ENCODE assay signal across 39 cellular contexts in the genomic region with DNA sequence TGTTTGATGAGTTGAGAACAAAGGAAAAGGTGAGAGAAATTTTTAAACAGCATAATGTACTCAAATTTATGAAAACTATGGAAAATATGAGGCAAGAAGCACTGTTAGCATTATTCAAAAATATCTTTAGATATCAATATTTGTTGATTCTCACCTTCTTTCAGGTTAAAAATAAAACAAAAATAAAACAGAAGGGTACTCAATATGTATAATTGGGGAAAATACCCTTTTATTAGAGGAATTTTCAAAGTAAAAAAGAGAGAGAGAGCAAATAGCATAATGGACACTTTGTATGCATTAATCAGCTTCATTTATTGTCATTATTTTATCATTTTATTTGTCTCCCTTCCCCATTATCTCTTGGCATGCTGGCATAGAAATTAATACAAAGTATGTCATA.
"Had no signal": no experiment of that assay in that cellular context is flagged by ENCODE, and none has a peak within 500 bp of the region (broad histone marks: within the 10 kb centered on the region; RNA-seq: fewer than 3 reads in every experiment).

No MANE protein-coding gene starts in this region.

- H3K9me3 ChIP-seq: ascending aorta, body of pancreas, breast epithelium had no signal

- H3K4me3 ChIP-seq: adrenal gland, ascending aorta, body of pancreas, breast epithelium, cardiac muscle cell had no signal

- H3K27ac ChIP-seq: adrenal gland, ascending aorta, brain microvascular endothelial cell, breast epithelium, cardiac muscle cell had no signal

- FAIRE-seq: astrocyte, bronchial epithelial cell had no signal

- H3K27me3 Mint-ChIP-seq: activated naive CD4-positive, alpha-beta T cell treated with anti-CD3 and anti-CD28 coated beads, Interleukin-2, amount 10 ng/mL, durations not matched to agents 7 days and 5 days; activated naive CD8-positive, alpha-beta T cell; activated naive CD8-positive, alpha-beta T cell treated with anti-CD3 and anti-CD28 coated beads for 36 hours; activated T-helper 17 cell treated with anti-CD3 and anti-CD28 coated beads, Interleukin-2, amount 50 U/mL, for 72 hours; brain; central memory CD8-positive, alpha-beta T cell had no signal

- H3K27ac Mint-ChIP-seq: activated naive CD4-positive, alpha-beta T cell treated with anti-CD3 and anti-CD28 coated beads for 36 hours; activated naive CD4-positive, alpha-beta T cell treated with anti-CD3 and anti-CD28 coated beads, Interleukin-2, amount 10 ng/mL, durations not matched to agents 7 days and 5 days; activated naive CD4-positive, alpha-beta T cell treated with anti-CD3 and anti-CD28 coated beads, Interleukin-2, amount 50 U/mL, for 24 hours; activated naive CD4-positive, alpha-beta T cell treated with anti-CD3 and anti-CD28 coated beads, Interleukin-2, amount 50 U/mL, for 72 hours; activated naive CD8-positive, alpha-beta T cell; activated naive CD8-positive, alpha-beta T cell treated with anti-CD3 and anti-CD28 coated beads, Interleukin-2, amount 10 ng/mL, durations not matched to agents 7 days and 5 days; activated naive CD8-positive, alpha-beta T cell treated with anti-CD3 and anti-CD28 coated beads, Interleukin-2, amount 50 U/mL, for 24 hours; activated T-cell treated with anti-CD3 and anti-CD28 coated beads, Interleukin-2, amount 50 U/mL, for 72 hours; activated T-helper 1 cell treated with anti-CD3 and anti-CD28 coated beads, Interleukin-12 subunit alpha, Interleukin-12 subunit beta, Interleukin-2, Interleukin-4 antibody, amounts not matched to agents 30 ng/mL and 10 ng/mL and 1 ng/mL, durations not matched to agents 14 hours and 24 hours and 36 hours; brain had no signal

- H3K36me3 ChIP-seq: adrenal gland, ascending aorta, brain microvascular endothelial cell, breast epithelium, cardiac muscle cell had no signal

- DNase-seq: activated effector memory CD4-positive, alpha-beta T cell treated with anti-CD3 and anti-CD28 coated beads, Interleukin-2, amount 50 U/mL, for 16 hours; activated effector memory CD4-positive, alpha-beta T cell treated with Interleukin-2 at 50 U/mL for 16 hours; activated gamma-delta T cell; activated gamma-delta T cell treated with Interleukin-2 at 50 U/mL for 16 hours; activated naive CD4-positive, alpha-beta T cell; activated naive CD4-positive, alpha-beta T cell treated with anti-CD3 and anti-CD28 coated beads for 36 hours; activated naive CD4-positive, alpha-beta T cell treated with anti-CD3 and anti-CD28 coated beads, Interleukin-2, amount 10 ng/mL, durations not matched to agents 7 days and 5 days; activated naive CD4-positive, alpha-beta T cell treated with anti-CD3 and anti-CD28 coated beads, Interleukin-2, amount 50 U/mL, for 16 hours; activated naive CD4-positive, alpha-beta T cell treated with Interleukin-2 at 50 U/mL for 16 hours; activated naive CD8-positive, alpha-beta T cell treated with anti-CD3 and anti-CD28 coated beads for 36 hours; activated naive CD8-positive, alpha-beta T cell treated with anti-CD3 and anti-CD28 coated beads, Interleukin-2, amount 10 ng/mL, durations not matched to agents 7 days and 5 days; activated naive CD8-positive, alpha-beta T cell treated with anti-CD3 and anti-CD28 coated beads, Interleukin-2, amount 50 U/mL, for 24 hours; activated T-cell treated with anti-CD3 and anti-CD28 coated beads, Interleukin-2, amount 50 U/mL, for 1 hour; activated T-cell treated with anti-CD3 and anti-CD28 coated beads, Interleukin-2, amount 50 U/mL, for 24 hours; activated T-cell treated with anti-CD3 and anti-CD28 coated beads, Interleukin-2, amount 50 U/mL, for 4 hours; activated T-cell treated with anti-CD3 and anti-CD28 coated beads, Interleukin-2, amount 50 U/mL, for 48 hours; activated T-cell treated with anti-CD3 and anti-CD28 coated beads, Interleukin-2, amount 50 U/mL, for 72 hours; adrenal gland; amniotic stem cell; amygdala; anterior cingulate cortex; aorta; body of pancreas; brain microvascular endothelial cell; caudate nucleus; central memory CD4-positive, alpha-beta T cell; cerebellar nuclear complex had no signal

- H3K4me3 Mint-ChIP-seq: activated naive CD4-positive, alpha-beta T cell treated with anti-CD3 and anti-CD28 coated beads for 36 hours; activated naive CD4-positive, alpha-beta T cell treated with anti-CD3 and anti-CD28 coated beads, Interleukin-2, amount 10 ng/mL, durations not matched to agents 7 days and 5 days; activated naive CD4-positive, alpha-beta T cell treated with anti-CD3 and anti-CD28 coated beads, Interleukin-2, amount 50 U/mL, for 24 hours; activated naive CD8-positive, alpha-beta T cell; activated naive CD8-positive, alpha-beta T cell treated with anti-CD3 and anti-CD28 coated beads for 36 hours; activated naive CD8-positive, alpha-beta T cell treated with anti-CD3 and anti-CD28 coated beads, Interleukin-2, amount 10 ng/mL, durations not matched to agents 7 days and 5 days; activated naive CD8-positive, alpha-beta T cell treated with anti-CD3 and anti-CD28 coated beads, Interleukin-2, amount 50 U/mL, for 24 hours; activated T-cell treated with anti-CD3 and anti-CD28 coated beads, Interleukin-2, amount 50 U/mL, for 24 hours; activated T-cell treated with anti-CD3 and anti-CD28 coated beads, Interleukin-2, amount 50 U/mL, for 4 hours; activated T-cell treated with anti-CD3 and anti-CD28 coated beads, Interleukin-2, amount 50 U/mL, for 72 hours; activated T-helper 1 cell treated with anti-CD3 and anti-CD28 coated beads, Interleukin-12 subunit alpha, Interleukin-12 subunit beta, Interleukin-2, Interleukin-4 antibody, amounts not matched to agents 30 ng/mL and 10 ng/mL and 1 ng/mL, durations not matched to agents 14 hours and 24 hours and 36 hours; brain; central memory CD8-positive, alpha-beta T cell had no signal

- H3K9me3 Mint-ChIP-seq: activated naive CD4-positive, alpha-beta T cell treated with anti-CD3 and anti-CD28 coated beads for 36 hours; activated naive CD4-positive, alpha-beta T cell treated with anti-CD3 and anti-CD28 coated beads, Interleukin-2, amount 10 ng/mL, durations not matched to agents 7 days and 5 days; activated naive CD4-positive, alpha-beta T cell treated with anti-CD3 and anti-CD28 coated beads, Interleukin-2, amount 50 U/mL, for 24 hours; activated naive CD4-positive, alpha-beta T cell treated with anti-CD3 and anti-CD28 coated beads, Interleukin-2, amount 50 U/mL, for 72 hours; activated naive CD8-positive, alpha-beta T cell treated with anti-CD3 and anti-CD28 coated beads for 36 hours; activated naive CD8-positive, alpha-beta T cell treated with anti-CD3 and anti-CD28 coated beads, Interleukin-2, amount 10 ng/mL, durations not matched to agents 7 days and 5 days; activated naive CD8-positive, alpha-beta T cell treated with anti-CD3 and anti-CD28 coated beads, Interleukin-2, amount 50 U/mL, for 24 hours; activated T-cell treated with anti-CD3 and anti-CD28 coated beads, Interleukin-2, amount 50 U/mL, for 24 hours; activated T-cell treated with anti-CD3 and anti-CD28 coated beads, Interleukin-2, amount 50 U/mL, for 4 hours; activated T-cell treated with anti-CD3 and anti-CD28 coated beads, Interleukin-2, amount 50 U/mL, for 72 hours; activated T-helper 1 cell treated with anti-CD3 and anti-CD28 coated beads, Interleukin-12 subunit alpha, Interleukin-12 subunit beta, Interleukin-2, Interleukin-4 antibody, amounts not matched to agents 30 ng/mL and 10 ng/mL and 1 ng/mL, durations not matched to agents 14 hours and 24 hours and 36 hours; central memory CD8-positive, alpha-beta T cell had no signal

- H3K4me1 ChIP-seq: adrenal gland, ascending aorta, breast epithelium had no signal

- H3K36me3 Mint-ChIP-seq: activated naive CD4-positive, alpha-beta T cell treated with anti-CD3 and anti-CD28 coated beads, Interleukin-2, amount 10 ng/mL, durations not matched to agents 7 days and 5 days; activated naive CD4-positive, alpha-beta T cell treated with anti-CD3 and anti-CD28 coated beads, Interleukin-2, amount 50 U/mL, for 24 hours; activated naive CD4-positive, alpha-beta T cell treated with anti-CD3 and anti-CD28 coated beads, Interleukin-2, amount 50 U/mL, for 72 hours; activated naive CD8-positive, alpha-beta T cell; activated naive CD8-positive, alpha-beta T cell treated with anti-CD3 and anti-CD28 coated beads for 36 hours; activated naive CD8-positive, alpha-beta T cell treated with anti-CD3 and anti-CD28 coated beads, Interleukin-2, amount 10 ng/mL, durations not matched to agents 7 days and 5 days had no signal

- H3K4me1 Mint-ChIP-seq: activated naive CD4-positive, alpha-beta T cell treated with anti-CD3 and anti-CD28 coated beads, Interleukin-2, amount 50 U/mL, for 24 hours; brain; central memory CD8-positive, alpha-beta T cell had no signal
